23 cellular contexts compared by ENCODE assay signal in the genomic region with DNA sequence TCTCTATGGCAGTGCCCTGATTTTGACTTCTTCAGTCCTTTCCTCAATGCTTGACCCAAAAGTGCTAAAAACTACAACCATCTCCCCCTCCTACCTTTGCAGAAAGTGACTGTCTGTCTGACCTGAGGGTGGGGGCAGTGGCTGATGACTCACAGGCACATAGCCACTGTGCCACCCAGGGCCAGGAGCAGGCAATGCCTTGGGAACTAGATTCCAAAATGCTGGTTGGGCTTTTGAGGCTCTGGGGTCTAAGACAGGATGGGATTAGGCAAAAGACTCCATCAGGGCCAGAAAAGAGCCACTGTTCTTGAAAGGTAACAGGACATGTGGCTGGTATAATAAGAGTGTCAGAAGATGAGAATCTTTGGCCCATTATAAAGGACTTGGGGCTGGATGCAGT.
"Had no signal": no experiment of that assay in that cellular context is flagged by ENCODE, and none has a peak within 500 bp of the region (broad histone marks: within the 10 kb centered on the region; RNA-seq: fewer than 3 reads in every experiment).

No MANE protein-coding gene starts in this region.

- H3K9me3 ChIP-seq: left ventricle myocardium inferior, mucosa of descending colon, pancreas, prostate gland, suprapubic skin, thoracic aorta, tibial artery, upper lobe of right lung had no signal

- H3K27ac ChIP-seq: pancreas, prostate gland, skin epidermis, suprapubic skin, thoracic aorta, tibial artery, upper lobe of right lung had no signal

- H3K36me3 ChIP-seq: left ventricle myocardium inferior, pancreas, prostate gland, suprapubic skin, thoracic aorta, tibial artery, upper lobe of right lung had no signal

- DNase-seq: hippocampal formation; immature natural killer cell; left ventricle myocardium inferior; midbrain; mucosa of descending colon; naive thymus-derived CD4-positive, alpha-beta T cell; pancreas; posterior cingulate gyrus; retina; right cardiac atrium; stimulated activated CD4-positive, alpha-beta T cell treated with anti-CD3 and anti-CD28 coated beads, Interleukin-12 subunit alpha, Interleukin-12 subunit beta, amount 100 ng/mL, for 4 hours; stimulated activated CD4-positive, alpha-beta T cell treated with anti-CD3 and anti-CD28 coated beads, Interleukin-15, amount 100 ng/mL, for 24 hours; stimulated activated CD4-positive, alpha-beta T cell treated with anti-CD3 and anti-CD28 coated beads, Interleukin-2, amount 100 ng/mL, for 24 hours; stimulated activated CD4-positive, alpha-beta T cell treated with anti-CD3 and anti-CD28 coated beads, Interleukin-4, amount 100 ng/mL, for 1 hour; stimulated activated naive CD4-positive, alpha-beta T cell; tibial artery; trophoblast cell; upper lobe of right lung had no signal

- H3K27me3 ChIP-seq: pancreas, suprapubic skin, tibial artery, upper lobe of right lung had no signal

- H3K4me3 ChIP-seq: left ventricle myocardium inferior, lung, mucosa of descending colon, pancreas, prostate gland, skin epidermis, suprapubic skin, thoracic aorta, tibial artery, upper lobe of right lung had no signal

- H3K4me1 ChIP-seq: prostate gland had no signal
